8 cellular contexts compared by ENCODE assay signal in genomic region chr9:71768388-71769174, GRCh38. TPM values are rescaled to one million over a fixed set of nuclear protein-coding genes. Genes with fewer than 3 reads are reported as not detected.
A peak's percentile ranks its signal among the peaks of the same experiment; 100 is the strongest.
DNase-seq lines count a peak whose midpoint lies in the region; FAIRE-seq and TF ChIP-seq lines count a peak whose summit lies in the region.

Gene CEMIP2, minus strand, starts transcription at chr9:71768513. Its CDS starts 18,140 bp downstream, at chr9:71750373.

- CTCF ChIA-PET in activated naive CD4-positive, alpha-beta T cell treated with anti-CD3 and anti-CD28 coated beads for 36 hours (lab: Charles Lee): interaction anchor here (0.6 to 6.2 kb wide), 12 partner anchors 9 to 483 kb away, joined by 3 to 48 read pairs (median 6); no protein-coding TSS in a partner anchor

- H3K9me2 ChIP-seq in Loucy (replicated peaks; ENCODE audit: low read depth, low read length): no peaks in the 10 kb centered on the region

- H3K9ac ChIP-seq in Loucy (ENCODE audit: low read depth, low read length, poor library complexity, severe bottlenecking): peak within 1 kb of the TSS; percentile 84

- H3K27me3 ChIP-seq in Loucy (ENCODE audit: insufficient read depth, low read length, poor library complexity, severe bottlenecking): no peaks in the 10 kb centered on the region
- peaks cover 22% of the 10 kb centered on the region for H3K27me3 ChIP-seq in neutrophil

- H3K27ac ChIP-seq in neutrophil: peak within 1 kb of the TSS; percentile 95
- H3K27ac ChIP-seq in substantia nigra (ENCODE audit: low read depth, low read length, poor library complexity, severe bottlenecking): peak within 1 kb of the TSS; percentile 77

- H3K36me3 ChIP-seq in Loucy (ENCODE audit: insufficient read depth, low read length) (no peaks in the 10 kb centered on the region), neutrophil (no peaks in the 10 kb centered on the region)

- H3K9me3 ChIP-seq in Loucy (ENCODE audit: insufficient read depth, low read depth, low read length) (no peaks in the 10 kb centered on the region), neutrophil (no peaks in the 10 kb centered on the region)

- peaks cover 13% of the 10 kb centered on the region for H4K20me1 ChIP-seq in Loucy (ENCODE audit: insufficient read depth, low read length, poor library complexity, severe bottlenecking)

- H3K4me3 ChIP-seq in Loucy (ENCODE audit: low read length, poor library complexity, severe bottlenecking) (peak within 1 kb of the TSS; percentile 98), neutrophil (ENCODE audit: low read depth in 1 of 2, low read length in 1 of 2) (peak within 1 kb of the TSS; percentile 97)

- H3K4me3 Mint-ChIP-seq in activated naive CD4-positive, alpha-beta T cell treated with anti-CD3 and anti-CD28 coated beads for 36 hours: peak within 1 kb of the TSS; percentile 86

- H3K27me3 Mint-ChIP-seq in activated naive CD4-positive, alpha-beta T cell treated with anti-CD3 and anti-CD28 coated beads for 36 hours (ENCODE audit: low read depth): no peaks in the 10 kb centered on the region

- peaks cover 48% of the 10 kb centered on the region for H3K4me1 ChIP-seq in Loucy (ENCODE audit: insufficient read depth, low read length, poor library complexity, severe bottlenecking)
- H3K4me1 ChIP-seq in neutrophil (ENCODE audit: control insufficient read depth in 1 of 2, insufficient read depth in 1 of 2, low read depth in 1 of 2, low read length in 1 of 2): peaks cover 44 to 50% of the 10 kb centered on the region in 2 experiments

- H3F3A ChIP-seq in Loucy (ENCODE audit: low read depth): peaks cover 5% of the 10 kb centered on the region; the same call in 1 of the 2 replicates

- H3K4me1 Mint-ChIP-seq in activated naive CD4-positive, alpha-beta T cell treated with anti-CD3 and anti-CD28 coated beads for 36 hours (ENCODE audit: low read depth): peaks cover 37% of the 10 kb centered on the region

- TF ChIP-seq POLR2A in H54 (IDR thresholded peaks at IDR 0.05; ENCODE audit: low read depth, low read length): peak; percentile 99

- H3K36me3 Mint-ChIP-seq in activated naive CD4-positive, alpha-beta T cell treated with anti-CD3 and anti-CD28 coated beads for 36 hours (ENCODE audit: low read depth): peaks cover 7% of the 10 kb centered on the region

- peak within 1 kb of the TSS; percentile 91 for H3K27ac Mint-ChIP-seq in activated naive CD4-positive, alpha-beta T cell treated with anti-CD3 and anti-CD28 coated beads for 36 hours

- DNase-seq in GDM1 (lab: John Stamatoyannopoulos, UW) (peak; percentile 83), H54 (ENCODE audit: insufficient read length, low spot score) (peak; percentile 92), SK-N-DZ (ENCODE audit: low spot score) (peak; percentile 87), frontal cortex (ENCODE audit: low spot score in 2 of 2) (peak; percentile 86 to 87), substantia nigra (lab: John Stamatoyannopoulos, UW) (peak; percentile 28 to 95 (median 79))
- peak; percentile 88 for DNase-seq in activated naive CD4-positive, alpha-beta T cell treated with anti-CD3 and anti-CD28 coated beads for 36 hours

- H3K79me2 ChIP-seq in Loucy (ENCODE audit: insufficient read depth, low read length): peaks cover 44% of the 10 kb centered on the region

- H2AFZ ChIP-seq in Loucy (ENCODE audit: low read length): peak within 1 kb of the TSS; percentile 91

- intact Hi-C loops in activated naive CD4-positive, alpha-beta T cell treated with anti-CD3 and anti-CD28 coated beads for 36 hours (cut with micrococcal nuclease): loop anchor here (1.0 to 10.0 kb wide), 16 partner anchors 27 to 1386 kb away; partner anchors contain the start of genes ABHD17B, ANXA1, C9orf85 and KLF9

- FAIRE-seq in H54 (lab: Jason Lieb, UNC): peak; percentile 74
- FAIRE-seq in frontal cortex (lab: Jason Lieb, UNC): no peak

- TF ChIP-seq CTCF in Loucy (conservative IDR thresholded peaks at IDR 0.05; ENCODE audit: low read length) (peak; percentile 57), neutrophil (IDR thresholded peaks at IDR 0.05) (peak; percentile 90)

- H3K9me3 Mint-ChIP-seq in activated naive CD4-positive, alpha-beta T cell treated with anti-CD3 and anti-CD28 coated beads for 36 hours: no peaks in the 10 kb centered on the region

- H3K4me2 ChIP-seq in Loucy (ENCODE audit: low read depth, low read length, poor library complexity, severe bottlenecking): peak within 1 kb of the TSS; percentile 97

RNA-seq across cellular contexts. Expression of gene CEMIP2, which starts in this region (rescaled TPM):
- polyA plus RNA-seq in SK-N-DZ (2014; cell fraction: cytosol; rRNA removed): 8.0 and 12.0 TPM in 2 replicates
- 3.9 and 6.3 TPM in 2 replicates for polyA plus RNA-seq in SK-N-DZ (2014; cell fraction: nucleus; rRNA removed)
- 10 to 100 TPM; 36.4 to 39.7 TPM for total RNA-seq in activated naive CD4-positive, alpha-beta T cell treated with anti-CD3 and anti-CD28 coated beads for 36 hours
- total RNA-seq in frontal cortex: 41.6 TPM

Comparison
In these comparisons a context has a peak if more than half of its experiments do, and no peak if none do; other contexts are left out.
1. Peak in every context shown above with its lines: DNase-seq, H3K4me3 ChIP-seq and H3K27ac ChIP-seq.